In the genomic region with DNA sequence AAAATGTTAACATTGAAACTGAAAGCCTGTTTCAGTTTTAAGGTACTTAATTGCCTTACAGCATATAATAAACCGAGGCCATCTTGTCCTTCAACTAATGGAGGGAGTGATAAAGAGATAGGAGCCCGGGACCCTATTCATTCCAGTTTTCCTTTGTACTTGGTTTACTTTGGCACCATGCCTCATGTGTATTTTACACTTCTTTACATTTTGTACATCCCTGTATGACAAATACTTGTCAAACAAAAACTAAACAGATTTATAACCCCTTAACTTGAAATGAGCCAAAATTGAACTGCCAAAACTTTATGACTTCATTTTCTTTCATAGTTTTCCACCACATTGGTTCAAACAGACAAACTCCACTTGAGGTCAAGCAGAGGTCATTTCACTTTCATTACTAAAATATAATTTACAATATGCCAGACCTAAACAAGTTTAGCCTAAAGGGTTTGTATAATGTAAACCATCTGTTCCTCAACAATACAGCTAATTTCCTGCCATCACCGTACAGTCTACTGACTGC, we compare ENCODE assay signal across 11 cellular contexts. TPM values are rescaled to one million over a fixed set of nuclear protein-coding genes. Genes with fewer than 3 reads are reported as not detected.
DNase-seq lines count a peak whose midpoint lies in the region; ATAC-seq, FAIRE-seq and TF ChIP-seq lines count a peak whose summit lies in the region.
"Had no signal": no experiment of that assay in that cellular context is flagged by ENCODE, and none has a peak within 500 bp of the region (broad histone marks: within the 10 kb centered on the region; RNA-seq: fewer than 3 reads in every experiment).

No MANE protein-coding gene starts in this region.

- CTCF ChIA-PET in activated CD8-positive, alpha-beta T cell treated with anti-CD3 and anti-CD28 coated beads, Interleukin-2, amount 10 ng/mL, durations not matched to agents 7 days and 5 days (lab: Charles Lee): interaction anchor here (1.6 kb wide), 1 partner anchor 35 kb away, joined by 3 read pairs; no protein-coding TSS in a partner anchor

- H3K27me3 Mint-ChIP-seq in activated CD8-positive, alpha-beta T cell treated with anti-CD3 and anti-CD28 coated beads, Interleukin-2, amount 10 ng/mL, durations not matched to agents 7 days and 5 days (ENCODE audit: low read depth): peaks cover 9% of the 10 kb centered on the region

- TF ChIP-seq CTCF in bronchial epithelial cell (IDR thresholded peaks at IDR 0.05; ENCODE audit: insufficient read depth, low read length, severe bottlenecking): no peak

- POLR2A ChIA-PET in activated CD8-positive, alpha-beta T cell treated with anti-CD3 and anti-CD28 coated beads, Interleukin-2, amount 10 ng/mL, durations not matched to agents 7 days and 5 days (lab: Charles Lee): no interaction called here

- FAIRE-seq in bronchial epithelial cell (lab: Jason Lieb, UNC): no peak

- no peak overlapping the region for H3K27ac Mint-ChIP-seq in activated CD8-positive, alpha-beta T cell treated with anti-CD3 and anti-CD28 coated beads, Interleukin-2, amount 10 ng/mL, durations not matched to agents 7 days and 5 days

- H3K27me3 ChIP-seq in bronchial epithelial cell (ENCODE audit: control insufficient read depth, insufficient read depth, low read length): no peaks in the 10 kb centered on the region

- H3K36me3 Mint-ChIP-seq in activated CD8-positive, alpha-beta T cell treated with anti-CD3 and anti-CD28 coated beads, Interleukin-2, amount 10 ng/mL, durations not matched to agents 7 days and 5 days (ENCODE audit: low read depth): no peaks in the 10 kb centered on the region
- H3K36me3 Mint-ChIP-seq: activated naive CD4-positive, alpha-beta T cell treated with anti-CD3 and anti-CD28 coated beads, Interleukin-2, amount 50 U/mL, for 24 hours had no signal

- no peaks in the 10 kb centered on the region for H3K36me3 ChIP-seq in bronchial epithelial cell (ENCODE audit: control insufficient read depth, insufficient read depth, low read length)

- peak; percentile 37 for DNase-seq in COLO668 (lab: John Stamatoyannopoulos, UW; ENCODE audit: unreplicated experiment)
- peak; percentile 21 for DNase-seq in NCI-H146 treated with DMSO at 0.1 percent for 48 hours (lab: John Stamatoyannopoulos, UW; ENCODE audit: unreplicated experiment)
- DNase-seq in bronchial epithelial cell (ENCODE audit: low read depth): peak; percentile 35
- DNase-seq in stimulated activated CD4-positive, alpha-beta T cell treated with anti-CD3 and anti-CD28 coated beads, Interleukin-4, amount 100 ng/mL, for 1 hour: no peak
- DNase-seq in activated CD8-positive, alpha-beta T cell treated with anti-CD3 and anti-CD28 coated beads, Interleukin-2, amount 10 ng/mL, durations not matched to agents 7 days and 5 days: no peak
- DNase-seq: Caco-2, Right ventricle myocardium superior had no signal

- no peaks in the 10 kb centered on the region for H3K9me3 Mint-ChIP-seq in activated CD8-positive, alpha-beta T cell treated with anti-CD3 and anti-CD28 coated beads, Interleukin-2, amount 10 ng/mL, durations not matched to agents 7 days and 5 days (ENCODE audit: insufficient read depth)
- H3K9me3 Mint-ChIP-seq: activated naive CD4-positive, alpha-beta T cell treated with anti-CD3 and anti-CD28 coated beads, Interleukin-2, amount 50 U/mL, for 24 hours had no signal

- peaks cover 6% of the 10 kb centered on the region for H3K4me1 Mint-ChIP-seq in activated CD8-positive, alpha-beta T cell treated with anti-CD3 and anti-CD28 coated beads, Interleukin-2, amount 10 ng/mL, durations not matched to agents 7 days and 5 days (ENCODE audit: low read depth)

- peak; percentile 47 for ATAC-seq in GM21786 (IDR thresholded peaks at IDR 0.05; ENCODE audit: unreplicated experiment)
- ATAC-seq in GM19324 (IDR thresholded peaks at IDR 0.05; ENCODE audit: low FRiP score, unreplicated experiment): no peak
- ATAC-seq in GM18909 (IDR thresholded peaks at IDR 0.05; ENCODE audit: poor library complexity, unreplicated experiment): no peak
- no peak for ATAC-seq in activated CD8-positive, alpha-beta T cell treated with anti-CD3 and anti-CD28 coated beads, Interleukin-2, amount 10 ng/mL, durations not matched to agents 7 days and 5 days

- no peak overlapping the region for H3K4me3 Mint-ChIP-seq in activated CD8-positive, alpha-beta T cell treated with anti-CD3 and anti-CD28 coated beads, Interleukin-2, amount 10 ng/mL, durations not matched to agents 7 days and 5 days

- H3K4me3 ChIP-seq in bronchial epithelial cell (ENCODE audit: low read depth, low read length): no peak overlapping the region

RNA-seq across cellular contexts. Expression of a gene that starts 30.9 kb away (rescaled TPM):
- not detected in 2 replicates for total RNA-seq in bronchial epithelial cell
- total RNA-seq in activated CD8-positive, alpha-beta T cell treated with anti-CD3 and anti-CD28 coated beads, Interleukin-2, amount 10 ng/mL, durations not matched to agents 7 days and 5 days: not detected
- total RNA-seq: Caco-2 had no signal

Comparison
In these comparisons a context has a peak if more than half of its experiments do, and no peak if none do; other contexts are left out.
1. DNase-seq: peak in COLO668 (single experiment), NCI-H146 treated with DMSO at 0.1 percent for 48 hours (single experiment) and bronchial epithelial cell (single experiment); none in stimulated activated CD4-positive, alpha-beta T cell treated with anti-CD3 and anti-CD28 coated beads, Interleukin-4, amount 100 ng/mL, for 1 hour (single experiment) and activated CD8-positive, alpha-beta T cell treated with anti-CD3 and anti-CD28 coated beads, Interleukin-2, amount 10 ng/mL, durations not matched to agents 7 days and 5 days (single experiment).